6 cellular contexts compared by ENCODE assay signal in genomic region chr17:81831957-81832607, GRCh38. TPM values are rescaled to one million over a fixed set of nuclear protein-coding genes. Genes with fewer than 3 reads are reported as not detected.
A peak's percentile ranks its signal among the peaks of the same experiment; 100 is the strongest.
DNase-seq lines count a peak whose midpoint lies in the region; ATAC-seq and TF ChIP-seq lines count a peak whose summit lies in the region.

No MANE protein-coding gene starts in this region.

- H3K27ac ChIP-seq in right cardiac atrium (ENCODE audit: low read length): peak overlapping the region; percentile 85

- WGBS in right cardiac atrium: 15% methylated on average over 18 of the region's 18 CpGs

- H3K9me3 Mint-ChIP-seq in activated CD8-positive, alpha-beta T cell treated with anti-CD3 and anti-CD28 coated beads for 36 hours: no peaks in the 10 kb centered on the region
- no peaks in the 10 kb centered on the region for H3K9me3 Mint-ChIP-seq in stimulated activated effector memory CD8-positive, alpha-beta T cell treated with anti-CD3 and anti-CD28 coated beads, Interleukin-12 subunit alpha, Interleukin-12 subunit beta, amount 100 ng/mL, for 72 hours

- ATAC-seq in HG03521 (IDR thresholded peaks at IDR 0.05; ENCODE audit: unreplicated experiment) (peak; percentile 4), right cardiac atrium (peak; percentile 11 to 17), HG03175 (IDR thresholded peaks at IDR 0.05; ENCODE audit: unreplicated experiment) (no peak)
- ATAC-seq in activated CD8-positive, alpha-beta T cell treated with anti-CD3 and anti-CD28 coated beads for 36 hours: peak; percentile 60
- ATAC-seq in stimulated activated effector memory CD8-positive, alpha-beta T cell treated with anti-CD3 and anti-CD28 coated beads, Interleukin-12 subunit alpha, Interleukin-12 subunit beta, amount 100 ng/mL, for 72 hours: peak; percentile 66

- H3K4me3 ChIP-seq in AG10803 (ENCODE audit: low read length): peak overlapping the region; percentile 77
- peak overlapping the region; percentile 94 for H3K4me3 ChIP-seq in right cardiac atrium (ENCODE audit: low read length)

- peaks cover 26% of the 10 kb centered on the region for H3K4me1 Mint-ChIP-seq in activated CD8-positive, alpha-beta T cell treated with anti-CD3 and anti-CD28 coated beads for 36 hours (ENCODE audit: low read depth)
- H3K4me1 Mint-ChIP-seq in stimulated activated effector memory CD8-positive, alpha-beta T cell treated with anti-CD3 and anti-CD28 coated beads, Interleukin-12 subunit alpha, Interleukin-12 subunit beta, amount 100 ng/mL, for 72 hours: peaks cover 28% of the 10 kb centered on the region

- no peaks in the 10 kb centered on the region for H3K27me3 Mint-ChIP-seq in activated CD8-positive, alpha-beta T cell treated with anti-CD3 and anti-CD28 coated beads for 36 hours

- H3K4me1 ChIP-seq in right cardiac atrium (ENCODE audit: control insufficient read depth, insufficient read depth, low read length): peaks cover 6% of the 10 kb centered on the region

- POLR2A ChIA-PET in activated CD8-positive, alpha-beta T cell treated with anti-CD3 and anti-CD28 coated beads for 36 hours (lab: Charles Lee): interaction anchor here (0.6 to 2.8 kb wide), 7 partner anchors 27 to 1190 kb away, joined by 3 to 14 read pairs (median 3); partner anchors contain the start of gene MRPL12

- intact Hi-C loops in activated CD8-positive, alpha-beta T cell treated with anti-CD3 and anti-CD28 coated beads for 36 hours (cut with micrococcal nuclease): no loop called here
- intact Hi-C loops in right cardiac atrium (cut with DNase I): no loop called here

- DNase-seq in AG10803 (ENCODE audit: low read depth) (peak; percentile 56), right cardiac atrium (no peak)
- peak; percentile 79 for DNase-seq in activated CD8-positive, alpha-beta T cell treated with anti-CD3 and anti-CD28 coated beads for 36 hours
- DNase-seq in stimulated activated effector memory CD8-positive, alpha-beta T cell treated with anti-CD3 and anti-CD28 coated beads, Interleukin-12 subunit alpha, Interleukin-12 subunit beta, amount 100 ng/mL, for 72 hours (ENCODE audit: low spot score in 2 of 2): peak; percentile 30 to 82

- TF ChIP-seq CTCF in AG10803 (conservative IDR thresholded peaks at IDR 0.05; ENCODE audit: low read length): no peak
- no peak for TF ChIP-seq CTCF in activated CD8-positive, alpha-beta T cell treated with anti-CD3 and anti-CD28 coated beads for 36 hours (IDR thresholded peaks at IDR 0.05)

- peaks cover 3% of the 10 kb centered on the region for H3K36me3 Mint-ChIP-seq in activated CD8-positive, alpha-beta T cell treated with anti-CD3 and anti-CD28 coated beads for 36 hours (ENCODE audit: low read depth)
- H3K36me3 Mint-ChIP-seq in stimulated activated effector memory CD8-positive, alpha-beta T cell treated with anti-CD3 and anti-CD28 coated beads, Interleukin-12 subunit alpha, Interleukin-12 subunit beta, amount 100 ng/mL, for 72 hours: peaks cover 17% of the 10 kb centered on the region

- H3K9me3 ChIP-seq in right cardiac atrium (ENCODE audit: control insufficient read depth, low read length): no peaks in the 10 kb centered on the region

- peak overlapping the region; percentile 95 for H3K27ac Mint-ChIP-seq in activated CD8-positive, alpha-beta T cell treated with anti-CD3 and anti-CD28 coated beads for 36 hours
- H3K27ac Mint-ChIP-seq in stimulated activated effector memory CD8-positive, alpha-beta T cell treated with anti-CD3 and anti-CD28 coated beads, Interleukin-12 subunit alpha, Interleukin-12 subunit beta, amount 100 ng/mL, for 72 hours: peak overlapping the region; percentile 97

- peak overlapping the region; percentile 95 for H3K4me3 Mint-ChIP-seq in activated CD8-positive, alpha-beta T cell treated with anti-CD3 and anti-CD28 coated beads for 36 hours
- H3K4me3 Mint-ChIP-seq in stimulated activated effector memory CD8-positive, alpha-beta T cell treated with anti-CD3 and anti-CD28 coated beads, Interleukin-12 subunit alpha, Interleukin-12 subunit beta, amount 100 ng/mL, for 72 hours: peak overlapping the region; percentile 98

- CTCF ChIA-PET in activated CD8-positive, alpha-beta T cell treated with anti-CD3 and anti-CD28 coated beads for 36 hours (lab: Charles Lee): no interaction called here

- no peaks in the 10 kb centered on the region for H3K27me3 ChIP-seq in right cardiac atrium (ENCODE audit: control insufficient read depth, insufficient read depth)

RNA-seq across cellular contexts. Expression of gene MCRIP1, which starts 1.0 kb away (rescaled TPM):
- 10 to 100 TPM; 55.1 to 56.5 TPM for total RNA-seq in activated CD8-positive, alpha-beta T cell treated with anti-CD3 and anti-CD28 coated beads for 36 hours
- 100 to 1,000 TPM in 2 of 4 donors, 10 to 100 TPM in 2; 88.1 to 120 (median 96.5) TPM for total RNA-seq in right cardiac atrium
- polyA plus RNA-seq in right cardiac atrium: 146 TPM

RNA-seq across cellular contexts. Expression of gene PPP1R27, which starts 2.8 kb away (rescaled TPM):
- total RNA-seq in activated CD8-positive, alpha-beta T cell treated with anti-CD3 and anti-CD28 coated beads for 36 hours: not detected
- total RNA-seq in right cardiac atrium: under 1 TPM in 1 of 4 donors, not detected in 3; 0.85 TPM
- not detected for polyA plus RNA-seq in right cardiac atrium

RNA-seq across cellular contexts. Expression of gene GCGR, which starts 28.1 kb away (rescaled TPM):
- not detected for total RNA-seq in activated CD8-positive, alpha-beta T cell treated with anti-CD3 and anti-CD28 coated beads for 36 hours
- not detected for total RNA-seq in right cardiac atrium
- polyA plus RNA-seq in right cardiac atrium: not detected

RNA-seq across cellular contexts. Expression of gene P4HB, which starts 28.3 kb away (rescaled TPM):
- total RNA-seq in activated CD8-positive, alpha-beta T cell treated with anti-CD3 and anti-CD28 coated beads for 36 hours: 100 to 1,000 TPM; 408 to 434 TPM
- 100 to 1,000 TPM; 272 to 375 (median 350) TPM for total RNA-seq in right cardiac atrium
- 278 TPM for polyA plus RNA-seq in right cardiac atrium

RNA-seq across cellular contexts. Expression of gene ARHGDIA, which starts 39.1 kb away (rescaled TPM):
- 100 to 1,000 TPM; 450 to 470 TPM for total RNA-seq in activated CD8-positive, alpha-beta T cell treated with anti-CD3 and anti-CD28 coated beads for 36 hours
- total RNA-seq in right cardiac atrium: 100 to 1,000 TPM; 113 to 217 (median 142) TPM
- polyA plus RNA-seq in right cardiac atrium: 101 TPM

Comparison
In these comparisons a context has a peak if more than half of its experiments do, and no peak if none do; other contexts are left out.
1. DNase-seq: peak in AG10803 (single experiment), activated CD8-positive, alpha-beta T cell treated with anti-CD3 and anti-CD28 coated beads for 36 hours (single experiment) and stimulated activated effector memory CD8-positive, alpha-beta T cell treated with anti-CD3 and anti-CD28 coated beads, Interleukin-12 subunit alpha, Interleukin-12 subunit beta, amount 100 ng/mL, for 72 hours (2 of 2); none in right cardiac atrium (0 of 3).